ENCODE assay signal across 14 cellular contexts in genomic region chr17:41049110-41049509, GRCh38. TPM values are rescaled to one million over a fixed set of nuclear protein-coding genes. Genes with fewer than 3 reads are reported as not detected.
DNase-seq lines count a peak whose midpoint lies in the region; ATAC-seq and TF ChIP-seq lines count a peak whose summit lies in the region.
"Had no signal": no experiment of that assay in that cellular context is flagged by ENCODE, and none has a peak within 500 bp of the region (broad histone marks: within the 10 kb centered on the region; RNA-seq: fewer than 3 reads in every experiment).

No MANE protein-coding gene starts in this region.

- DNase-seq in Daoy (ENCODE audit: low read depth) (peak; percentile 57), LHCN-M2 (ENCODE audit: low read depth) (peak; percentile 93), chondrocyte (ENCODE audit: low spot score) (no peak), osteoblast (ENCODE audit: insufficient read length, low spot score, missing footprints) (peak; percentile 95), superior temporal gyrus (ENCODE audit: extremely low spot score) (no peak)
- DNase-seq in activated CD8-positive, alpha-beta T cell treated with anti-CD3 and anti-CD28 coated beads, Interleukin-2, amount 10 ng/mL, durations not matched to agents 7 days and 5 days, result no peak
- DNase-seq: activated CD4-positive, CD25-positive, alpha-beta regulatory T cell treated with anti-CD3 and anti-CD28 coated beads, Interleukin-2, amount 50 U/mL, for 72 hours; CD4-positive, CD25-positive, alpha-beta regulatory T cell; NCI-H1417; NCI-H69 had no signal

- H3K4me3 Mint-ChIP-seq in chondrocyte (ENCODE audit: unreplicated experiment), result no peak overlapping the region
- H3K4me3 Mint-ChIP-seq in activated CD8-positive, alpha-beta T cell treated with anti-CD3 and anti-CD28 coated beads, Interleukin-2, amount 10 ng/mL, durations not matched to agents 7 days and 5 days, result no peak overlapping the region
- H3K4me3 Mint-ChIP-seq: CD4-positive, CD25-positive, alpha-beta regulatory T cell had no signal

- peaks cover 6% of the 10 kb centered on the region for H3K9me3 Mint-ChIP-seq in chondrocyte (ENCODE audit: low read depth)
- no peaks in the 10 kb centered on the region for H3K9me3 Mint-ChIP-seq in activated CD8-positive, alpha-beta T cell treated with anti-CD3 and anti-CD28 coated beads, Interleukin-2, amount 10 ng/mL, durations not matched to agents 7 days and 5 days (ENCODE audit: insufficient read depth)

- H2AFZ ChIP-seq in osteoblast (ENCODE audit: low read length), result no peak overlapping the region
- H2AFZ ChIP-seq: parathyroid adenoma had no signal

- no peaks in the 10 kb centered on the region for H3K27me3 Mint-ChIP-seq in chondrocyte (ENCODE audit: low read depth)
- H3K27me3 Mint-ChIP-seq in activated CD8-positive, alpha-beta T cell treated with anti-CD3 and anti-CD28 coated beads, Interleukin-2, amount 10 ng/mL, durations not matched to agents 7 days and 5 days (ENCODE audit: low read depth), result peaks cover 32% of the 10 kb centered on the region

- CTCF ChIA-PET in activated CD8-positive, alpha-beta T cell treated with anti-CD3 and anti-CD28 coated beads, Interleukin-2, amount 10 ng/mL, durations not matched to agents 7 days and 5 days (lab: Charles Lee), result no interaction called here

- H3K36me3 ChIP-seq in osteoblast (ENCODE audit: insufficient read depth, low read length), result no peaks in the 10 kb centered on the region

- peaks cover 38% of the 10 kb centered on the region for H3K4me1 ChIP-seq in osteoblast (ENCODE audit: insufficient read depth, low read length)
- H3K4me1 ChIP-seq: parathyroid adenoma had no signal

- H3K36me3 Mint-ChIP-seq in chondrocyte (ENCODE audit: low read depth), result peaks cover 2% of the 10 kb centered on the region
- H3K36me3 Mint-ChIP-seq in activated CD8-positive, alpha-beta T cell treated with anti-CD3 and anti-CD28 coated beads, Interleukin-2, amount 10 ng/mL, durations not matched to agents 7 days and 5 days (ENCODE audit: low read depth), result no peaks in the 10 kb centered on the region
- H3K36me3 Mint-ChIP-seq: CD4-positive, CD25-positive, alpha-beta regulatory T cell had no signal

- no peaks in the 10 kb centered on the region for H3K9me3 ChIP-seq in osteoblast (ENCODE audit: low read depth, low read length)

- H3K4me1 Mint-ChIP-seq in chondrocyte (ENCODE audit: low read depth), result peaks cover 23% of the 10 kb centered on the region
- H3K4me1 Mint-ChIP-seq in activated CD8-positive, alpha-beta T cell treated with anti-CD3 and anti-CD28 coated beads, Interleukin-2, amount 10 ng/mL, durations not matched to agents 7 days and 5 days (ENCODE audit: low read depth), result no peaks in the 10 kb centered on the region
- H3K4me1 Mint-ChIP-seq: CD4-positive, CD25-positive, alpha-beta regulatory T cell had no signal

- H3K27ac Mint-ChIP-seq in chondrocyte (ENCODE audit: unreplicated experiment), result peak overlapping the region; percentile 60
- H3K27ac Mint-ChIP-seq in activated CD8-positive, alpha-beta T cell treated with anti-CD3 and anti-CD28 coated beads, Interleukin-2, amount 10 ng/mL, durations not matched to agents 7 days and 5 days, result no peak overlapping the region
- H3K27ac Mint-ChIP-seq: CD4-positive, CD25-positive, alpha-beta regulatory T cell had no signal

- peak overlapping the region; percentile 97 for H3K27ac ChIP-seq in osteoblast (ENCODE audit: low read depth, low read length)
- H3K27ac ChIP-seq: parathyroid adenoma had no signal

- ATAC-seq in HG03354 (IDR thresholded peaks at IDR 0.05; ENCODE audit: poor library complexity, severe bottlenecking, unreplicated experiment) (no peak), HG03460 (IDR thresholded peaks at IDR 0.05; ENCODE audit: unreplicated experiment) (no peak)
- no peak for ATAC-seq in activated CD8-positive, alpha-beta T cell treated with anti-CD3 and anti-CD28 coated beads, Interleukin-2, amount 10 ng/mL, durations not matched to agents 7 days and 5 days

- no peaks in the 10 kb centered on the region for H4K20me1 ChIP-seq in osteoblast (ENCODE audit: insufficient read depth, low read length)

- POLR2A ChIA-PET in activated CD8-positive, alpha-beta T cell treated with anti-CD3 and anti-CD28 coated beads, Interleukin-2, amount 10 ng/mL, durations not matched to agents 7 days and 5 days (lab: Charles Lee), result no interaction called here

- no peaks in the 10 kb centered on the region for H3K27me3 ChIP-seq in osteoblast (ENCODE audit: insufficient read depth, low read length)

- H3K4me2 ChIP-seq in osteoblast (ENCODE audit: insufficient read depth, low read length), result peak overlapping the region; percentile 63

- H3K79me2 ChIP-seq in osteoblast (ENCODE audit: insufficient read depth, low read length), result peaks cover 5% of the 10 kb centered on the region
- H3K79me2 ChIP-seq: parathyroid adenoma had no signal

- TF ChIP-seq CTCF in chondrocyte (IDR thresholded peaks at IDR 0.05) (no peak), osteoblast (IDR thresholded peaks at IDR 0.05; ENCODE audit: extremely low read depth, low read depth, low read length) (no peak)

- no peak overlapping the region for H3K4me3 ChIP-seq in osteoblast (ENCODE audit: insufficient read depth, low read length)

RNA-seq across cellular contexts. Expression of gene KRTAP2-1, which starts 2.0 kb away (rescaled TPM):
- total RNA-seq in Daoy (2014; rRNA removed; shearing (Covaris generic)), result not detected in 2 replicates
- total RNA-seq in LHCN-M2 (2014; rRNA removed) (not detected in 2 replicates), chondrocyte (not detected in 3 replicates), osteoblast (not detected in 2 replicates)
- polyA plus RNA-seq in LHCN-M2 (2012), result not detected
- total RNA-seq in activated CD8-positive, alpha-beta T cell treated with anti-CD3 and anti-CD28 coated beads, Interleukin-2, amount 10 ng/mL, durations not matched to agents 7 days and 5 days, result not detected
- total RNA-seq: CD4-positive, CD25-positive, alpha-beta regulatory T cell; HT-29 had no signal
- polyA plus RNA-seq: CD4-positive, CD25-positive, alpha-beta regulatory T cell had no signal

RNA-seq across cellular contexts. Expression of gene KRTAP2-2, which starts 5.9 kb away (rescaled TPM):
- not detected in 2 replicates for total RNA-seq in Daoy (2014; rRNA removed; shearing (Covaris generic))
- total RNA-seq in LHCN-M2 (2014; rRNA removed) (not detected in 2 replicates), chondrocyte (not detected in 3 replicates), osteoblast (not detected in 2 replicates)
- polyA plus RNA-seq in LHCN-M2 (2012), result 0.19 TPM
- not detected for total RNA-seq in activated CD8-positive, alpha-beta T cell treated with anti-CD3 and anti-CD28 coated beads, Interleukin-2, amount 10 ng/mL, durations not matched to agents 7 days and 5 days
- total RNA-seq: CD4-positive, CD25-positive, alpha-beta regulatory T cell; HT-29 had no signal
- polyA plus RNA-seq: CD4-positive, CD25-positive, alpha-beta regulatory T cell had no signal

RNA-seq across cellular contexts. Expression of gene KRTAP1-1, which starts 7.9 kb away (rescaled TPM):
- total RNA-seq in Daoy (2014; rRNA removed; shearing (Covaris generic)), result 1.5 TPM in 1 of 2 replicates, not detected in the other
- total RNA-seq in LHCN-M2 (2014; rRNA removed) (not detected in 2 replicates), chondrocyte (not detected in 3 replicates), osteoblast (2.2 and 2.4 TPM in 2 replicates)
- 0.35 TPM for polyA plus RNA-seq in LHCN-M2 (2012)
- not detected for total RNA-seq in activated CD8-positive, alpha-beta T cell treated with anti-CD3 and anti-CD28 coated beads, Interleukin-2, amount 10 ng/mL, durations not matched to agents 7 days and 5 days
- total RNA-seq: CD4-positive, CD25-positive, alpha-beta regulatory T cell had no signal
- polyA plus RNA-seq: CD4-positive, CD25-positive, alpha-beta regulatory T cell had no signal

RNA-seq across cellular contexts. Expression of gene KRTAP2-3, which starts 10.8 kb away (rescaled TPM):
- not detected in 2 replicates for total RNA-seq in Daoy (2014; rRNA removed; shearing (Covaris generic))
- total RNA-seq in LHCN-M2 (2014; rRNA removed) (0.80 and 3.4 TPM in 2 replicates), chondrocyte (not detected in 3 replicates), osteoblast (0.29 TPM in 1 of 2 replicates, not detected in the other)
- 22.6 TPM for polyA plus RNA-seq in LHCN-M2 (2012)
- total RNA-seq in activated CD8-positive, alpha-beta T cell treated with anti-CD3 and anti-CD28 coated beads, Interleukin-2, amount 10 ng/mL, durations not matched to agents 7 days and 5 days, result not detected
- total RNA-seq: CD4-positive, CD25-positive, alpha-beta regulatory T cell; HT-29 had no signal
- polyA plus RNA-seq: CD4-positive, CD25-positive, alpha-beta regulatory T cell had no signal

RNA-seq across cellular contexts. Expression of gene KRTAP1-3, which starts 14.4 kb away (rescaled TPM):
- not detected in 2 replicates for total RNA-seq in Daoy (2014; rRNA removed; shearing (Covaris generic))
- total RNA-seq in LHCN-M2 (2014; rRNA removed) (not detected in 2 replicates), chondrocyte (not detected in 3 replicates), osteoblast (not detected in 2 replicates)
- polyA plus RNA-seq in LHCN-M2 (2012), result not detected
- not detected for total RNA-seq in activated CD8-positive, alpha-beta T cell treated with anti-CD3 and anti-CD28 coated beads, Interleukin-2, amount 10 ng/mL, durations not matched to agents 7 days and 5 days
- total RNA-seq: CD4-positive, CD25-positive, alpha-beta regulatory T cell; HT-29 had no signal
- polyA plus RNA-seq: CD4-positive, CD25-positive, alpha-beta regulatory T cell had no signal

Comparison
In these comparisons a context has a peak if more than half of its experiments do, and no peak if none do; other contexts are left out.
1. DNase-seq: peak in Daoy (single experiment), LHCN-M2 (single experiment) and osteoblast (single experiment); none in chondrocyte (single experiment), activated CD8-positive, alpha-beta T cell treated with anti-CD3 and anti-CD28 coated beads, Interleukin-2, amount 10 ng/mL, durations not matched to agents 7 days and 5 days (single experiment) and superior temporal gyrus (single experiment).